15 cellular contexts compared by ENCODE assay signal in genomic region chr6:52499681-52500239, GRCh38.
DNase-seq lines count a peak whose midpoint lies in the region; ATAC-seq and TF ChIP-seq lines count a peak whose summit lies in the region.
"Had no signal": no experiment of that assay in that cellular context is flagged by ENCODE, and none has a peak within 500 bp of the region (broad histone marks: within the 10 kb centered on the region; RNA-seq: fewer than 3 reads in every experiment).

No MANE protein-coding gene starts in this region.

- no peak overlapping the region for H3K4me3 Mint-ChIP-seq in activated CD8-positive, alpha-beta T cell treated with anti-CD3 and anti-CD28 coated beads for 36 hours
- H3K4me3 Mint-ChIP-seq: activated T-cell treated with anti-CD3 and anti-CD28 coated beads, Interleukin-2, amount 50 U/mL, for 4 hours had no signal

- H3K27me3 Mint-ChIP-seq in activated CD8-positive, alpha-beta T cell treated with anti-CD3 and anti-CD28 coated beads for 36 hours = no peaks in the 10 kb centered on the region

- H3K9me3 Mint-ChIP-seq in activated CD8-positive, alpha-beta T cell treated with anti-CD3 and anti-CD28 coated beads for 36 hours = peaks cover 3% of the 10 kb centered on the region
- H3K9me3 Mint-ChIP-seq: activated T-cell treated with anti-CD3 and anti-CD28 coated beads, Interleukin-2, amount 50 U/mL, for 4 hours had no signal

- peaks cover 10% of the 10 kb centered on the region for H3K36me3 ChIP-seq in HUES6 (ENCODE audit: control insufficient read depth, insufficient read depth, low read length)
- H3K36me3 ChIP-seq in WERI-Rb-1 = peaks cover 19% of the 10 kb centered on the region
- H3K36me3 ChIP-seq in right atrium auricular region = no peaks in the 10 kb centered on the region
- H3K36me3 ChIP-seq in subcutaneous abdominal adipose tissue (ENCODE audit: control insufficient read depth in 5 of 5, insufficient read depth in 5 of 5, low read length in 5 of 5) = peaks cover 0 to 25% (median 12%) of the 10 kb centered on the region in 5 donors

- peaks cover 36% of the 10 kb centered on the region for H3K4me1 ChIP-seq in HUES6 (ENCODE audit: control insufficient read depth, insufficient read depth, low read length)
- H3K4me1 ChIP-seq in right atrium auricular region = peaks cover 0 to 63% of the 10 kb centered on the region in 2 donors
- peaks cover 9 to 52% (median 44%) of the 10 kb centered on the region in 5 donors for H3K4me1 ChIP-seq in subcutaneous abdominal adipose tissue (ENCODE audit: control insufficient read depth in 5 of 5, insufficient read depth in 5 of 5, low read length in 5 of 5)

- POLR2A ChIA-PET in activated CD8-positive, alpha-beta T cell treated with anti-CD3 and anti-CD28 coated beads for 36 hours (lab: Charles Lee) = interaction anchor here (0.7 kb wide), 1 partner anchor 129 kb away, joined by 3 read pairs; no protein-coding TSS in a partner anchor

- H3K4me1 Mint-ChIP-seq in activated CD8-positive, alpha-beta T cell treated with anti-CD3 and anti-CD28 coated beads for 36 hours (ENCODE audit: low read depth) = no peaks in the 10 kb centered on the region

- TF ChIP-seq CTCF in WERI-Rb-1 (IDR thresholded peaks at IDR 0.05; ENCODE audit: low read depth, low read length) = peak; percentile 47; the same call in 1 of the 2 replicates
- peak in 1 of 2 donors; percentile 43 for TF ChIP-seq CTCF in right atrium auricular region (IDR thresholded peaks at IDR 0.05)
- no peak for TF ChIP-seq CTCF in activated CD8-positive, alpha-beta T cell treated with anti-CD3 and anti-CD28 coated beads for 36 hours (IDR thresholded peaks at IDR 0.05)

- H3K27ac Mint-ChIP-seq in activated CD8-positive, alpha-beta T cell treated with anti-CD3 and anti-CD28 coated beads for 36 hours = no peak overlapping the region

- H3K36me3 Mint-ChIP-seq in activated CD8-positive, alpha-beta T cell treated with anti-CD3 and anti-CD28 coated beads for 36 hours (ENCODE audit: low read depth) = peaks cover 3% of the 10 kb centered on the region

- H3K9ac ChIP-seq in HUES6 (ENCODE audit: low read length) = no peak overlapping the region
- H3K9ac ChIP-seq in subcutaneous abdominal adipose tissue (ENCODE audit: low read length in 5 of 5) = no peak overlapping the region

- no peaks in the 10 kb centered on the region for H3K27me3 ChIP-seq in HUES6 (ENCODE audit: control insufficient read depth, insufficient read depth, low read length)
- no peaks in the 10 kb centered on the region for H3K27me3 ChIP-seq in WERI-Rb-1 (ENCODE audit: insufficient read depth, low read depth, severe bottlenecking)
- no peaks in the 10 kb centered on the region for H3K27me3 ChIP-seq in right atrium auricular region
- no peaks in the 10 kb centered on the region for H3K27me3 ChIP-seq in subcutaneous abdominal adipose tissue (ENCODE audit: control insufficient read depth in 5 of 5, insufficient read depth in 4 of 5, low read length in 5 of 5)
- H3K27me3 ChIP-seq: SJCRH30 had no signal

- 0 out of 2 replicates have a peak, but pooled peaks cover under 1% of the 10 kb centered on the region for H3K9me3 ChIP-seq in HUES6 (ENCODE audit: control insufficient read depth, insufficient read depth, low read depth, low read length)
- H3K9me3 ChIP-seq in WERI-Rb-1 (ENCODE audit: severe bottlenecking) = peaks cover 1% of the 10 kb centered on the region
- H3K9me3 ChIP-seq in right atrium auricular region = no peaks in the 10 kb centered on the region
- H3K9me3 ChIP-seq in subcutaneous abdominal adipose tissue (ENCODE audit: control insufficient read depth in 5 of 5, low read length in 5 of 5) = no peaks in the 10 kb centered on the region
- H3K9me3 ChIP-seq: SJCRH30 had no signal

- ATAC-seq in activated CD8-positive, alpha-beta T cell treated with anti-CD3 and anti-CD28 coated beads for 36 hours = no peak
- ATAC-seq: activated T-cell treated with anti-CD3 and anti-CD28 coated beads, Interleukin-2, amount 50 U/mL, for 4 hours had no signal

- intact Hi-C loops in activated CD8-positive, alpha-beta T cell treated with anti-CD3 and anti-CD28 coated beads for 36 hours (cut with micrococcal nuclease) = no loop called here

- DNase-seq in WERI-Rb-1 (peak; percentile 52), right atrium auricular region (ENCODE audit: low spot score) (no peak), NCI-H345 (lab: John Stamatoyannopoulos, UW) (no peak), SW480 (ENCODE audit: low spot score) (no peak)
- no peak for DNase-seq in activated CD8-positive, alpha-beta T cell treated with anti-CD3 and anti-CD28 coated beads for 36 hours
- DNase-seq: activated CD4-positive, CD25-positive, alpha-beta regulatory T cell; activated T-cell treated with anti-CD3 and anti-CD28 coated beads, Interleukin-2, amount 50 U/mL, for 4 hours; amniotic stem cell; GDM1; KBM-7; NCI-H1694 treated with DMSO at 0.1 percent for 48 hours; NCI-H774; SJCRH30 had no signal

- H3K4me3 ChIP-seq in HUES6 (ENCODE audit: low read depth, low read length) = no peak overlapping the region
- no peak overlapping the region for H3K4me3 ChIP-seq in WERI-Rb-1 (ENCODE audit: low read depth, low read length)
- H3K4me3 ChIP-seq in right atrium auricular region = no peak overlapping the region
- no peak overlapping the region for H3K4me3 ChIP-seq in subcutaneous abdominal adipose tissue (ENCODE audit: low read depth in 1 of 5, low read length in 5 of 5)
- H3K4me3 ChIP-seq: SJCRH30 had no signal

- CTCF ChIA-PET in activated CD8-positive, alpha-beta T cell treated with anti-CD3 and anti-CD28 coated beads for 36 hours (lab: Charles Lee) = interaction anchor here (1.0 kb wide), 1 partner anchor 152 kb away, joined by 3 read pairs; no protein-coding TSS in a partner anchor

- 0 out of 2 replicates have a peak overlapping the region, but pooled peaks have one; percentile 16 for H3K27ac ChIP-seq in HUES6 (ENCODE audit: low read depth, low read length)
- H3K27ac ChIP-seq in WERI-Rb-1 = peak overlapping the region; percentile 76
- peak overlapping the region; percentile 79 to 94 for H3K27ac ChIP-seq in right atrium auricular region
- peak overlapping the region; percentile 4 for H3K27ac ChIP-seq in subcutaneous abdominal adipose tissue (ENCODE audit: low read depth, low read length)
- H3K27ac ChIP-seq: SJCRH30 had no signal

Comparison
In these comparisons a context has a peak if more than half of its experiments do, and no peak if none do; other contexts are left out.
1. H3K27ac ChIP-seq: peak in every context shown above with its lines; median percentile 86 in right atrium auricular region; 76 in WERI-Rb-1; 16 in HUES6; 4 in subcutaneous abdominal adipose tissue.